ENCODE assay signal across 1 cellular context in genomic region chr1:112674440-112674985, GRCh38.
TF ChIP-seq lines count a peak whose summit lies in the region.

MOV10 (plus strand) TSS chr1:112674659; CDS start chr1:112674913, 254 bp downstream.

TF ChIP-seq in HepG2, 621 proteins besides CTCF, POLR2A, EP300 and RAD21 (continued from another document and continues in another):
- TF ChIP-seq HMGXB4 (CRISPR knock-in tag; IDR thresholded peaks at IDR 0.05; ENCODE audit: borderline replicate concordance in 1 of 2, low read depth in 1 of 2) (peak; percentile 39 to 60; a peak in 2 of 4 replicates), PCBP1 (IDR thresholded peaks at IDR 0.05; ENCODE audit: borderline replicate concordance, low read depth, low read length) (0 out of 2 replicates have a peak, but pooled peaks have one; percentile 64), PAX8 (CRISPR knock-in tag; IDR thresholded peaks at IDR 0.05; ENCODE audit: borderline replicate concordance) (0 out of 2 replicates have a peak, but pooled peaks have one; percentile 61), ZBTB34 (CRISPR knock-in tag; IDR thresholded peaks at IDR 0.05) (no peak), GPN1 (CRISPR knock-in tag; IDR thresholded peaks at IDR 0.05; ENCODE audit: borderline replicate concordance) (0 out of 2 replicates have a peak, but pooled peaks have one; percentile 29), ZNF597 (CRISPR knock-in tag; IDR thresholded peaks at IDR 0.05) (no peak), JUND (CRISPR knock-in tag; IDR thresholded peaks at IDR 0.05) (no peak), ZEB1 (IDR thresholded peaks at IDR 0.05; ENCODE audit: insufficient replicate concordance, low read depth) (peak; percentile 33), BRD4 (CRISPR knock-in tag; IDR thresholded peaks at IDR 0.05) (0 out of 2 replicates have a peak, but pooled peaks have one; percentile 41), BORCS8-MEF2B (CRISPR knock-in tag; IDR thresholded peaks at IDR 0.05) (peak; percentile 66), MED8 (CRISPR knock-in tag; IDR thresholded peaks at IDR 0.05; ENCODE audit: insufficient replicate concordance) (peak; percentile 35), NCOA5 (CRISPR knock-in tag; IDR thresholded peaks at IDR 0.05) (no peak), ZFAT (CRISPR knock-in tag; conservative IDR thresholded peaks at IDR 0.05) (0 out of 2 replicates have a peak, but pooled peaks have one; percentile 25), ZNF615 (CRISPR knock-in tag; IDR thresholded peaks at IDR 0.05; ENCODE audit: borderline replicate concordance) (no peak), RBM39 (IDR thresholded peaks at IDR 0.05; ENCODE audit: low read depth, low read length, poor library complexity, severe bottlenecking) (peak; percentile 60), ZSCAN5A (CRISPR knock-in tag; IDR thresholded peaks at IDR 0.05; ENCODE audit: borderline replicate concordance) (no peak), TRIM22 (IDR thresholded peaks at IDR 0.05) (no peak), EHMT2 (IDR thresholded peaks at IDR 0.05; ENCODE audit: borderline replicate concordance, low read depth, low read length) (no peak), SOX5 (CRISPR knock-in tag; IDR thresholded peaks at IDR 0.05; ENCODE audit: borderline replicate concordance) (no peak), NR2C2 (CRISPR knock-in tag; IDR thresholded peaks at IDR 0.05; ENCODE audit: borderline replicate concordance) (peak; percentile 50), ZNF605 (CRISPR knock-in tag; IDR thresholded peaks at IDR 0.05) (0 out of 2 replicates have a peak, but pooled peaks have one; percentile 14), ZNF143 (CRISPR knock-in tag; IDR thresholded peaks at IDR 0.05) (0 out of 2 replicates have a peak, but pooled peaks have one; percentile 17), XRCC5 (optimal IDR thresholded peaks at IDR 0.05; ENCODE audit: low read length) (peak; percentile 13), ZNF713 (CRISPR knock-in tag; IDR thresholded peaks at IDR 0.05) (no peak), ZNF746 (CRISPR knock-in tag; IDR thresholded peaks at IDR 0.05) (peak; percentile 40; the same call in 1 of the 2 replicates), HNRNPLL (IDR thresholded peaks at IDR 0.05; ENCODE audit: low read depth, low read length, poor library complexity, severe bottlenecking) (peak; percentile 52)
- TF ChIP-seq, protein P1, sequence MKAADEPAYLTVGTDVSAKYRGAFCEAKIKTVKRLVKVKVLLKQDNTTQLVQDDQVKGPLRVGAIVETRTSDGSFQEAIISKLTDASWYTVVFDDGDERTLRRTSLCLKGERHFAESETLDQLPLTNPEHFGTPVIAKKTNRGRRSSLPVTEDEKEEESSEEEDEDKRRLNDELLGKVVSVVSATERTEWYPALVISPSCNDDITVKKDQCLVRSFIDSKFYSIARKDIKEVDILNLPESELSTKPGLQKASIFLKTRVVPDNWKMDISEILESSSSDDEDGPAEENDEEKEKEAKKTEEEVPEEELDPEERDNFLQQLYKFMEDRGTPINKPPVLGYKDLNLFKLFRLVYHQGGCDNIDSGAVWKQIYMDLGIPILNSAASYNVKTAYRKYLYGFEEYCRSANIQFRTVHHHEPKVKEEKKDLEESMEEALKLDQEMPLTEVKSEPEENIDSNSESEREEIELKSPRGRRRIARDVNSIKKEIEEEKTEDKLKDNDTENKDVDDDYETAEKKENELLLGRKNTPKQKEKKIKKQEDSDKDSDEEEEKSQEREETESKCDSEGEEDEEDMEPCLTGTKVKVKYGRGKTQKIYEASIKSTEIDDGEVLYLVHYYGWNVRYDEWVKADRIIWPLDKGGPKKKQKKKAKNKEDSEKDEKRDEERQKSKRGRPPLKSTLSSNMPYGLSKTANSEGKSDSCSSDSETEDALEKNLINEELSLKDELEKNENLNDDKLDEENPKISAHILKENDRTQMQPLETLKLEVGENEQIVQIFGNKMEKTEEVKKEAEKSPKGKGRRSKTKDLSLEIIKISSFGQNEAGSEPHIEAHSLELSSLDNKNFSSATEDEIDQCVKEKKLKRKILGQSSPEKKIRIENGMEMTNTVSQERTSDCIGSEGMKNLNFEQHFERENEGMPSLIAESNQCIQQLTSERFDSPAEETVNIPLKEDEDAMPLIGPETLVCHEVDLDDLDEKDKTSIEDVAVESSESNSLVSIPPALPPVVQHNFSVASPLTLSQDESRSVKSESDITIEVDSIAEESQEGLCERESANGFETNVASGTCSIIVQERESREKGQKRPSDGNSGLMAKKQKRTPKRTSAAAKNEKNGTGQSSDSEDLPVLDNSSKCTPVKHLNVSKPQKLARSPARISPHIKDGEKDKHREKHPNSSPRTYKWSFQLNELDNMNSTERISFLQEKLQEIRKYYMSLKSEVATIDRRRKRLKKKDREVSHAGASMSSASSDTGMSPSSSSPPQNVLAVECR (CRISPR knock-in tag; IDR thresholded peaks at IDR 0.05; ENCODE audit: borderline replicate concordance): peak; percentile 46; the same call in 1 of the 2 replicates
- TF ChIP-seq, protein P2, sequence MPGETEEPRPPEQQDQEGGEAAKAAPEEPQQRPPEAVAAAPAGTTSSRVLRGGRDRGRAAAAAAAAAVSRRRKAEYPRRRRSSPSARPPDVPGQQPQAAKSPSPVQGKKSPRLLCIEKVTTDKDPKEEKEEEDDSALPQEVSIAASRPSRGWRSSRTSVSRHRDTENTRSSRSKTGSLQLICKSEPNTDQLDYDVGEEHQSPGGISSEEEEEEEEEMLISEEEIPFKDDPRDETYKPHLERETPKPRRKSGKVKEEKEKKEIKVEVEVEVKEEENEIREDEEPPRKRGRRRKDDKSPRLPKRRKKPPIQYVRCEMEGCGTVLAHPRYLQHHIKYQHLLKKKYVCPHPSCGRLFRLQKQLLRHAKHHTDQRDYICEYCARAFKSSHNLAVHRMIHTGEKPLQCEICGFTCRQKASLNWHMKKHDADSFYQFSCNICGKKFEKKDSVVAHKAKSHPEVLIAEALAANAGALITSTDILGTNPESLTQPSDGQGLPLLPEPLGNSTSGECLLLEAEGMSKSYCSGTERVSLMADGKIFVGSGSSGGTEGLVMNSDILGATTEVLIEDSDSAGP (CRISPR knock-in tag; IDR thresholded peaks at IDR 0.05; ENCODE audit: borderline replicate concordance): peak; percentile 51; the same call in 1 of the 2 replicates
- TF ChIP-seq, protein P3, sequence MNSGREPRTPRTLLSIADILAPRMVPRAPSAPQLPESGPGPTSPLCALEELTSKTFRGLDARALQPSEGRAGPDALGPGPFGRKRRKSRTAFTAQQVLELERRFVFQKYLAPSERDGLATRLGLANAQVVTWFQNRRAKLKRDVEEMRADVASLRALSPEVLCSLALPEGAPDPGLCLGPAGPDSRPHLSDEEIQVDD (CRISPR knock-in tag; IDR thresholded peaks at IDR 0.05; ENCODE audit: borderline replicate concordance): no peak; the same call in 1 of the 2 replicates
- TF ChIP-seq, protein P4, sequence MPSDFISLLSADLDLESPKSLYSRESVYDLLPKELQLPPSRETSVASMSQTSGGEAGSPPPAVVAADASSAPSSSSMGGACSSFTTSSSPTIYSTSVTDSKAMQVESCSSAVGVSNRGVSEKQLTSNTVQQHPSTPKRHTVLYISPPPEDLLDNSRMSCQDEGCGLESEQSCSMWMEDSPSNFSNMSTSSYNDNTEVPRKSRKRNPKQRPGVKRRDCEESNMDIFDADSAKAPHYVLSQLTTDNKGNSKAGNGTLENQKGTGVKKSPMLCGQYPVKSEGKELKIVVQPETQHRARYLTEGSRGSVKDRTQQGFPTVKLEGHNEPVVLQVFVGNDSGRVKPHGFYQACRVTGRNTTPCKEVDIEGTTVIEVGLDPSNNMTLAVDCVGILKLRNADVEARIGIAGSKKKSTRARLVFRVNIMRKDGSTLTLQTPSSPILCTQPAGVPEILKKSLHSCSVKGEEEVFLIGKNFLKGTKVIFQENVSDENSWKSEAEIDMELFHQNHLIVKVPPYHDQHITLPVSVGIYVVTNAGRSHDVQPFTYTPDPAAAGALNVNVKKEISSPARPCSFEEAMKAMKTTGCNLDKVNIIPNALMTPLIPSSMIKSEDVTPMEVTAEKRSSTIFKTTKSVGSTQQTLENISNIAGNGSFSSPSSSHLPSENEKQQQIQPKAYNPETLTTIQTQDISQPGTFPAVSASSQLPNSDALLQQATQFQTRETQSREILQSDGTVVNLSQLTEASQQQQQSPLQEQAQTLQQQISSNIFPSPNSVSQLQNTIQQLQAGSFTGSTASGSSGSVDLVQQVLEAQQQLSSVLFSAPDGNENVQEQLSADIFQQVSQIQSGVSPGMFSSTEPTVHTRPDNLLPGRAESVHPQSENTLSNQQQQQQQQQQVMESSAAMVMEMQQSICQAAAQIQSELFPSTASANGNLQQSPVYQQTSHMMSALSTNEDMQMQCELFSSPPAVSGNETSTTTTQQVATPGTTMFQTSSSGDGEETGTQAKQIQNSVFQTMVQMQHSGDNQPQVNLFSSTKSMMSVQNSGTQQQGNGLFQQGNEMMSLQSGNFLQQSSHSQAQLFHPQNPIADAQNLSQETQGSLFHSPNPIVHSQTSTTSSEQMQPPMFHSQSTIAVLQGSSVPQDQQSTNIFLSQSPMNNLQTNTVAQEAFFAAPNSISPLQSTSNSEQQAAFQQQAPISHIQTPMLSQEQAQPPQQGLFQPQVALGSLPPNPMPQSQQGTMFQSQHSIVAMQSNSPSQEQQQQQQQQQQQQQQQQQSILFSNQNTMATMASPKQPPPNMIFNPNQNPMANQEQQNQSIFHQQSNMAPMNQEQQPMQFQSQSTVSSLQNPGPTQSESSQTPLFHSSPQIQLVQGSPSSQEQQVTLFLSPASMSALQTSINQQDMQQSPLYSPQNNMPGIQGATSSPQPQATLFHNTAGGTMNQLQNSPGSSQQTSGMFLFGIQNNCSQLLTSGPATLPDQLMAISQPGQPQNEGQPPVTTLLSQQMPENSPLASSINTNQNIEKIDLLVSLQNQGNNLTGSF (CRISPR knock-in tag; IDR thresholded peaks at IDR 0.05): 0 out of 2 replicates have a peak, but pooled peaks have one; percentile 66
- TF ChIP-seq, protein P5, sequence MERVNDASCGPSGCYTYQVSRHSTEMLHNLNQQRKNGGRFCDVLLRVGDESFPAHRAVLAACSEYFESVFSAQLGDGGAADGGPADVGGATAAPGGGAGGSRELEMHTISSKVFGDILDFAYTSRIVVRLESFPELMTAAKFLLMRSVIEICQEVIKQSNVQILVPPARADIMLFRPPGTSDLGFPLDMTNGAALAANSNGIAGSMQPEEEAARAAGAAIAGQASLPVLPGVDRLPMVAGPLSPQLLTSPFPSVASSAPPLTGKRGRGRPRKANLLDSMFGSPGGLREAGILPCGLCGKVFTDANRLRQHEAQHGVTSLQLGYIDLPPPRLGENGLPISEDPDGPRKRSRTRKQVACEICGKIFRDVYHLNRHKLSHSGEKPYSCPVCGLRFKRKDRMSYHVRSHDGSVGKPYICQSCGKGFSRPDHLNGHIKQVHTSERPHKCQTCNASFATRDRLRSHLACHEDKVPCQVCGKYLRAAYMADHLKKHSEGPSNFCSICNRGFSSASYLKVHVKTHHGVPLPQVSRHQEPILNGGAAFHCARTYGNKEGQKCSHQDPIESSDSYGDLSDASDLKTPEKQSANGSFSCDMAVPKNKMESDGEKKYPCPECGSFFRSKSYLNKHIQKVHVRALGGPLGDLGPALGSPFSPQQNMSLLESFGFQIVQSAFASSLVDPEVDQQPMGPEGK (CRISPR knock-in tag; IDR thresholded peaks at IDR 0.05): peak; percentile 93
- TF ChIP-seq, protein P6, sequence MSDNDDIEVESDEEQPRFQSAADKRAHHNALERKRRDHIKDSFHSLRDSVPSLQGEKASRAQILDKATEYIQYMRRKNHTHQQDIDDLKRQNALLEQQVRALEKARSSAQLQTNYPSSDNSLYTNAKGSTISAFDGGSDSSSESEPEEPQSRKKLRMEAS (IDR thresholded peaks at IDR 0.05): peak; percentile 33; the same call in 1 of the 2 replicates
